15 cellular contexts compared by ENCODE assay signal in genomic region chr15:82058517-82059204, GRCh38.
"Had no signal": no experiment of that assay in that cellular context is flagged by ENCODE, and none has a peak within 500 bp of the region (broad histone marks: within the 10 kb centered on the region; RNA-seq: fewer than 3 reads in every experiment).

No MANE protein-coding gene starts in this region.

- H3K4me1 ChIP-seq: esophagus muscularis mucosa, pancreas, tibial artery had no signal

- H3K4me2 ChIP-seq: hepatocyte had no signal

- H2AFZ ChIP-seq: hepatocyte had no signal

- H3K79me2 ChIP-seq: hepatocyte had no signal

- H3K4me1 Mint-ChIP-seq: activated CD4-positive, alpha-beta T cell treated with anti-CD3 and anti-CD28 coated beads, Interleukin-2, amount 10 ng/mL, durations not matched to agents 7 days and 5 days; activated naive CD8-positive, alpha-beta T cell treated with anti-CD3 and anti-CD28 coated beads, Interleukin-2, amount 10 ng/mL, durations not matched to agents 7 days and 5 days; central memory CD8-positive, alpha-beta T cell had no signal

- ATAC-seq: pancreas had no signal

- H3K9me3 ChIP-seq: esophagus muscularis mucosa, pancreas, tibial artery had no signal

- H3K27ac Mint-ChIP-seq: activated CD4-positive, alpha-beta T cell treated with anti-CD3 and anti-CD28 coated beads, Interleukin-2, amount 10 ng/mL, durations not matched to agents 7 days and 5 days; activated naive CD8-positive, alpha-beta T cell treated with anti-CD3 and anti-CD28 coated beads, Interleukin-2, amount 10 ng/mL, durations not matched to agents 7 days and 5 days; T-helper 2 cell treated with Interferon-gamma antibody and Interleukin-4, amounts not matched to agents 5 μg/mL and 100 μg/mL, for 36 hours had no signal

- FAIRE-seq: islet of Langerhans, pancreas had no signal

- DNase-seq: activated CD4-positive, alpha-beta T cell treated with anti-CD3 and anti-CD28 coated beads, Interleukin-2, amount 10 ng/mL, durations not matched to agents 7 days and 5 days; activated CD4-positive, CD25-positive, alpha-beta regulatory T cell; activated CD8-positive, alpha-beta memory T cell treated with anti-CD3 and anti-CD28 coated beads, Interleukin-2, amount 50 U/mL, for 48 hours; activated naive CD8-positive, alpha-beta T cell treated with anti-CD3 and anti-CD28 coated beads, Interleukin-2, amount 10 ng/mL, durations not matched to agents 7 days and 5 days; brain microvascular endothelial cell; pancreas; stimulated activated CD4-positive, alpha-beta T cell treated with anti-CD3 and anti-CD28 coated beads, Interleukin-12 subunit alpha, Interleukin-12 subunit beta, amount 100 ng/mL, for 4 hours; stimulated activated CD4-positive, alpha-beta T cell treated with anti-CD3 and anti-CD28 coated beads, Interleukin-2, amount 100 ng/mL, for 24 hours; tibial artery had no signal

- H3K36me3 Mint-ChIP-seq: activated naive CD8-positive, alpha-beta T cell treated with anti-CD3 and anti-CD28 coated beads, Interleukin-2, amount 10 ng/mL, durations not matched to agents 7 days and 5 days had no signal

- H3K36me3 ChIP-seq: brain microvascular endothelial cell, esophagus muscularis mucosa, pancreas, tibial artery had no signal

- H3K27ac ChIP-seq: brain microvascular endothelial cell, coronary artery, esophagus muscularis mucosa, hepatocyte, pancreas, tibial artery had no signal

- H3K4me3 ChIP-seq: coronary artery, esophagus muscularis mucosa, hepatocyte, pancreas, tibial artery had no signal

- H3K9me3 Mint-ChIP-seq: activated CD4-positive, alpha-beta T cell treated with anti-CD3 and anti-CD28 coated beads, Interleukin-2, amount 10 ng/mL, durations not matched to agents 7 days and 5 days; activated naive CD8-positive, alpha-beta T cell treated with anti-CD3 and anti-CD28 coated beads, Interleukin-2, amount 10 ng/mL, durations not matched to agents 7 days and 5 days; central memory CD8-positive, alpha-beta T cell; T-helper 2 cell treated with Interferon-gamma antibody and Interleukin-4, amounts not matched to agents 5 μg/mL and 100 μg/mL, for 36 hours had no signal

- H3K4me3 Mint-ChIP-seq: activated CD4-positive, alpha-beta T cell treated with anti-CD3 and anti-CD28 coated beads, Interleukin-2, amount 10 ng/mL, durations not matched to agents 7 days and 5 days; activated naive CD8-positive, alpha-beta T cell treated with anti-CD3 and anti-CD28 coated beads, Interleukin-2, amount 10 ng/mL, durations not matched to agents 7 days and 5 days; central memory CD8-positive, alpha-beta T cell; T-helper 2 cell treated with Interferon-gamma antibody and Interleukin-4, amounts not matched to agents 5 μg/mL and 100 μg/mL, for 36 hours had no signal
